In the genomic region with DNA sequence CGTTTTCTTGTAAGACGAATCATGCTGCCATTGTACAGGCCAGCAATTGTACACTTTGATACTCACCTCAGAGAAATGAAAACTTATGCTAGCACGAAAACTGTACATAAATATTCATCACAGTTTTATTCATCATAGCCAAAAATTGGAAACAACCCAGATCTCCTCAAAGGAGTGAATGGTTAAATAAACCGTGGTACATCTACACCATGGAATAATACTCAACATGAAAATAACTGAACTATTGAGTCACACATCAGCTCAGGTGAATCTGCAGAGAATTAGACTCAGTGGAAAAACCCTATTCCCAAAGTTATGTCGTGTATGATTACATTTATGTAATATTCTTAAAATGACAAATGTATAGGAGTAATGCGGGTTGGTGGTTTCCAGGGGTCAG, we compare ENCODE assay signal across 20 cellular contexts.
"Had no signal": no experiment of that assay in that cellular context is flagged by ENCODE, and none has a peak within 500 bp of the region (broad histone marks: within the 10 kb centered on the region; RNA-seq: fewer than 3 reads in every experiment).

No MANE protein-coding gene starts in this region.

- H3K4me1 Mint-ChIP-seq: mesothelial cell of epicardium, naive B cell had no signal

- H3K4me3 ChIP-seq: colonic mucosa, dorsolateral prefrontal cortex, esophagus muscularis mucosa, gastroesophageal sphincter, heart left ventricle, hepatocyte, left lung, lower lobe of right lung, mucosa of descending colon had no signal

- ATAC-seq: foreskin keratinocyte, gastroesophageal sphincter, heart left ventricle, left cardiac atrium, left lung, left ventricle myocardium superior, lower lobe of right lung, mucosa of descending colon had no signal

- H3K36me3 Mint-ChIP-seq: mesothelial cell of epicardium had no signal

- H3K27me3 ChIP-seq: colonic mucosa, esophagus muscularis mucosa, gastroesophageal sphincter had no signal

- DNase-seq: colonic mucosa; dermis blood vessel endothelial cell; dorsolateral prefrontal cortex; effector CD4-positive, alpha-beta T cell; effector memory CD4-positive, alpha-beta T cell; foreskin keratinocyte; heart left ventricle; hypothalamus; immature natural killer cell; left cardiac atrium; left lung; left ventricle myocardium superior; lower lobe of right lung; mesenchymal stem cell; mucosa of descending colon; naive B cell had no signal

- H3K27ac ChIP-seq: colonic mucosa, dorsolateral prefrontal cortex, esophagus muscularis mucosa, foreskin keratinocyte, gastroesophageal sphincter, heart left ventricle, hepatocyte, left lung, lower lobe of right lung had no signal

- H3K27ac Mint-ChIP-seq: immature natural killer cell, mesothelial cell of epicardium, naive B cell had no signal

- H3K9me3 ChIP-seq: colonic mucosa, esophagus muscularis mucosa, left lung, lower lobe of right lung, mucosa of descending colon had no signal

- H3K4me1 ChIP-seq: colonic mucosa, foreskin keratinocyte, heart left ventricle, left lung, lower lobe of right lung had no signal

- H3K4me3 Mint-ChIP-seq: immature natural killer cell, mesothelial cell of epicardium, naive B cell had no signal

- H3K9me3 Mint-ChIP-seq: immature natural killer cell had no signal

- H3K36me3 ChIP-seq: colonic mucosa, esophagus muscularis mucosa, gastroesophageal sphincter, heart left ventricle, left lung, lower lobe of right lung had no signal
